ENCODE assay signal across 10 cellular contexts in genomic region chr7:36777062-36777461, GRCh38. TPM values are rescaled to one million over a fixed set of nuclear protein-coding genes. Genes with fewer than 3 reads are reported as not detected.
DNase-seq lines count a peak whose midpoint lies in the region; ATAC-seq and TF ChIP-seq lines count a peak whose summit lies in the region.
"Had no signal": no experiment of that assay in that cellular context is flagged by ENCODE, and none has a peak within 500 bp of the region (broad histone marks: within the 10 kb centered on the region; RNA-seq: fewer than 3 reads in every experiment).

No MANE protein-coding gene starts in this region.

- H3K4me2 ChIP-seq in H9 (ENCODE audit: insufficient read depth, insufficient read length, low read length) = no peak overlapping the region

- H2AFZ ChIP-seq in H9 (ENCODE audit: low read length) = no peak overlapping the region

- peaks cover 51% of the 10 kb centered on the region for H3K36me3 Mint-ChIP-seq in activated CD4-positive, alpha-beta memory T cell treated with anti-CD3 and anti-CD28 coated beads, Interleukin-2, amount 10 ng/mL, durations not matched to agents 7 days and 5 days (ENCODE audit: low read depth)
- no peaks in the 10 kb centered on the region for H3K36me3 Mint-ChIP-seq in H9 (ENCODE audit: insufficient read depth in 1 of 3, low read depth in 3 of 3)

- H2BK120ac ChIP-seq in H9 (ENCODE audit: low read depth, low read length, poor library complexity, severe bottlenecking) = no peak overlapping the region

- H3K4me1 ChIP-seq in H9 (ENCODE audit: insufficient read depth, low read length) = no peaks in the 10 kb centered on the region; the same call in 1 of the 2 replicates
- no peaks in the 10 kb centered on the region for H3K4me1 ChIP-seq in suprapubic skin

- H4K5ac ChIP-seq in H9 (ENCODE audit: insufficient read length, low read depth, low read length) = no peak overlapping the region

- H3K18ac ChIP-seq in H9 (ENCODE audit: insufficient read length, low read depth, low read length) = no peak overlapping the region

- TF ChIP-seq CTCF in H9 (conservative IDR thresholded peaks at IDR 0.05) = no peak
- TF ChIP-seq CTCF in suprapubic skin (IDR thresholded peaks at IDR 0.05) = no peak

- CTCF ChIA-PET in activated CD4-positive, alpha-beta memory T cell treated with anti-CD3 and anti-CD28 coated beads, Interleukin-2, amount 10 ng/mL, durations not matched to agents 7 days and 5 days (lab: Charles Lee) = interaction anchor here (1.1 to 1.5 kb wide), 4 partner anchors 11 to 107 kb away, joined by 3 to 4 read pairs (median 3); partner anchors contain the start of gene AOAH

- H3K9ac ChIP-seq in H9 (ENCODE audit: extremely low read depth, insufficient read length, low read length) = no peak overlapping the region

- H3K4ac ChIP-seq in H9 (ENCODE audit: low read depth, low read length) = no peak overlapping the region

- H2BK12ac ChIP-seq in H9 (ENCODE audit: insufficient read length, low read depth, low read length) = no peak overlapping the region

- H2BK20ac ChIP-seq in H9 (ENCODE audit: low read depth, low read length, poor library complexity, severe bottlenecking) = no peak overlapping the region

- H3K14ac ChIP-seq in H9 (ENCODE audit: insufficient read depth, low read length) = no peak overlapping the region

- no peaks in the 10 kb centered on the region for H3K79me1 ChIP-seq in H9 (ENCODE audit: insufficient read depth, low read depth, low read length, poor library complexity, severe bottlenecking)

- peaks cover 72% of the 10 kb centered on the region for H3K4me1 Mint-ChIP-seq in activated CD4-positive, alpha-beta memory T cell treated with anti-CD3 and anti-CD28 coated beads, Interleukin-2, amount 10 ng/mL, durations not matched to agents 7 days and 5 days
- H3K4me1 Mint-ChIP-seq in H9 = peaks cover 7 to 12% of the 10 kb centered on the region in 2 experiments

- H3K4me3 Mint-ChIP-seq in activated CD4-positive, alpha-beta memory T cell treated with anti-CD3 and anti-CD28 coated beads, Interleukin-2, amount 10 ng/mL, durations not matched to agents 7 days and 5 days = peak overlapping the region; percentile 65
- no peak overlapping the region for H3K4me3 Mint-ChIP-seq in H9

- H3K27me3 ChIP-seq in H9 (ENCODE audit: insufficient read depth, low read length) = no peaks in the 10 kb centered on the region
- H3K27me3 ChIP-seq in suprapubic skin = no peaks in the 10 kb centered on the region

- TF ChIP-seq POLR2A in suprapubic skin (IDR thresholded peaks at IDR 0.05) = no peak

- H3K27me3 Mint-ChIP-seq in activated CD4-positive, alpha-beta memory T cell treated with anti-CD3 and anti-CD28 coated beads, Interleukin-2, amount 10 ng/mL, durations not matched to agents 7 days and 5 days = peaks cover 11% of the 10 kb centered on the region
- H3K27me3 Mint-ChIP-seq in H9 (ENCODE audit: low read depth) = no peaks in the 10 kb centered on the region; the same call in 1 of the 2 replicates
- H3K27me3 Mint-ChIP-seq: progenitor cell of endocrine pancreas had no signal

- no peaks in the 10 kb centered on the region for H4K20me1 ChIP-seq in H9 (ENCODE audit: control insufficient read depth, insufficient read depth, insufficient read length)

- H4K8ac ChIP-seq in H9 (replicated peaks; ENCODE audit: insufficient read length, low read depth, low read length) = no peak overlapping the region

- H3K27ac ChIP-seq in H9 (ENCODE audit: insufficient read length, low read depth, low read length) (no peak overlapping the region), suprapubic skin (no peak overlapping the region)

- no peaks in the 10 kb centered on the region for H3K79me2 ChIP-seq in H9 (ENCODE audit: insufficient read depth, low read length)

- H3K36me3 ChIP-seq in suprapubic skin = no peaks in the 10 kb centered on the region

- H3K9me3 ChIP-seq in H9 (ENCODE audit: control insufficient read depth, low read depth, low read length) (no peaks in the 10 kb centered on the region), suprapubic skin (no peaks in the 10 kb centered on the region)

- peaks cover 18% of the 10 kb centered on the region for H3K9me3 Mint-ChIP-seq in activated CD4-positive, alpha-beta memory T cell treated with anti-CD3 and anti-CD28 coated beads, Interleukin-2, amount 10 ng/mL, durations not matched to agents 7 days and 5 days
- H3K9me3 Mint-ChIP-seq in H9 = no peaks in the 10 kb centered on the region

- H3K23ac ChIP-seq in H9 (ENCODE audit: insufficient read length, low read depth, low read length) = no peak overlapping the region

- no peak overlapping the region for H3T11ph ChIP-seq in H9 (ENCODE audit: low read length)

- TF ChIP-seq EP300 in suprapubic skin (IDR thresholded peaks at IDR 0.05) = no peak

- POLR2A ChIA-PET in activated CD4-positive, alpha-beta memory T cell treated with anti-CD3 and anti-CD28 coated beads, Interleukin-2, amount 10 ng/mL, durations not matched to agents 7 days and 5 days (lab: Charles Lee) = interaction anchor here (0.7 to 3.5 kb wide), 12 partner anchors 8 to 175 kb away, joined by 3 to 20 read pairs (median 4); partner anchors contain the start of gene AOAH

- no peak overlapping the region for H3K56ac ChIP-seq in H9 (ENCODE audit: insufficient read length, low read depth, low read length)

- ATAC-seq in esophagus mucosa (peak; percentile 13), HG03196 (IDR thresholded peaks at IDR 0.05; ENCODE audit: unreplicated experiment) (no peak)

- H3K4me3 ChIP-seq in Jurkat, Clone E6-1 (ENCODE audit: low read length) = no peak overlapping the region; the same call in 1 of the 2 replicates
- no peak overlapping the region for H3K4me3 ChIP-seq in suprapubic skin

- DNase-seq in CD1c-positive myeloid dendritic cell (ENCODE audit: extremely low spot score) (peak; percentile 16), H9 (no peak), putamen (ENCODE audit: low spot score) (no peak), suprapubic skin (ENCODE audit: low spot score in 2 of 2) (no peak)
- peak; percentile 90 for DNase-seq in Jurkat, Clone E6-1 (ENCODE audit: low read depth, low spot score)
- DNase-seq in activated CD4-positive, alpha-beta memory T cell treated with anti-CD3 and anti-CD28 coated beads, Interleukin-2, amount 10 ng/mL, durations not matched to agents 7 days and 5 days = peak; percentile 62
- DNase-seq: cortex of kidney had no signal

- no peak overlapping the region for H2AK5ac ChIP-seq in H9 (ENCODE audit: insufficient read length, low read length)

- H3K23me2 ChIP-seq in H9 (ENCODE audit: insufficient read length, low read depth, low read length, poor library complexity, severe bottlenecking) = no peaks in the 10 kb centered on the region

- H4K91ac ChIP-seq in H9 (ENCODE audit: insufficient read length, low read depth, low read length) = no peak overlapping the region

- H3K27ac Mint-ChIP-seq in activated CD4-positive, alpha-beta memory T cell treated with anti-CD3 and anti-CD28 coated beads, Interleukin-2, amount 10 ng/mL, durations not matched to agents 7 days and 5 days = peak overlapping the region; percentile 80
- H3K27ac Mint-ChIP-seq in H9 = no peak overlapping the region
- H3K27ac Mint-ChIP-seq: progenitor cell of endocrine pancreas had no signal

- WGBS in H9 (ENCODE audit: extremely low coverage, insufficient read length, low lambda C conversion rate) = no CpG with 5 or more reads among the region's 7 CpGs
- WGBS in suprapubic skin = 69% methylated on average over 7 of the region's 7 CpGs

- H2BK5ac ChIP-seq in H9 (ENCODE audit: insufficient read length, low read length) = no peak overlapping the region

- no peak overlapping the region for H2BK15ac ChIP-seq in H9 (ENCODE audit: low read depth, low read length)

RNA-seq across cellular contexts. Expression of gene AOAH, which starts 52.8 kb away (rescaled TPM):
- polyA plus RNA-seq in Jurkat, Clone E6-1 (2012; ENCODE audit: insufficient read depth, insufficient read length) = 2.5 TPM
- 10 to 100 TPM; 15.4 to 18.5 TPM for total RNA-seq in activated CD4-positive, alpha-beta memory T cell treated with anti-CD3 and anti-CD28 coated beads, Interleukin-2, amount 10 ng/mL, durations not matched to agents 7 days and 5 days
- total RNA-seq in esophagus mucosa = 1.7 TPM
- total RNA-seq in H9 (2021) = 0.39 TPM in 1 of 2 replicates, not detected in the other
- 1 to 10 TPM; 1.1 to 4.8 (median 1.6) TPM for total RNA-seq in suprapubic skin

Comparison
In these comparisons a context has a peak if more than half of its experiments do, and no peak if none do; other contexts are left out.
1. DNase-seq: peak in CD1c-positive myeloid dendritic cell (single experiment), Jurkat, Clone E6-1 (single experiment) and activated CD4-positive, alpha-beta memory T cell treated with anti-CD3 and anti-CD28 coated beads, Interleukin-2, amount 10 ng/mL, durations not matched to agents 7 days and 5 days (single experiment); none in H9 (single experiment), putamen (single experiment) and suprapubic skin (0 of 2).